ENCODE assay signal across 12 cellular contexts in genomic region chr13:67036694-67037093, GRCh38.
"Had no signal": no experiment of that assay in that cellular context is flagged by ENCODE, and none has a peak within 500 bp of the region (broad histone marks: within the 10 kb centered on the region; RNA-seq: fewer than 3 reads in every experiment).

No MANE protein-coding gene starts in this region.

- H3K36me3 Mint-ChIP-seq: memory B cell had no signal

- H3K4me1 Mint-ChIP-seq: memory B cell had no signal

- H3K9me3 Mint-ChIP-seq: activated naive CD4-positive, alpha-beta T cell treated with anti-CD3 and anti-CD28 coated beads for 36 hours; memory B cell; T-helper 2 cell treated with Interferon-gamma antibody and Interleukin-4, amounts not matched to agents 5 μg/mL and 100 μg/mL, for 36 hours had no signal

- H3K27me3 Mint-ChIP-seq: memory B cell had no signal

- H3K27ac Mint-ChIP-seq: activated naive CD4-positive, alpha-beta T cell treated with anti-CD3 and anti-CD28 coated beads for 36 hours; memory B cell; T-helper 2 cell treated with Interferon-gamma antibody and Interleukin-4, amounts not matched to agents 5 μg/mL and 100 μg/mL, for 36 hours had no signal

- H3K27ac ChIP-seq: psoas muscle, thoracic aorta, WERI-Rb-1 had no signal

- DNase-seq: activated CD4-positive, alpha-beta T cell treated with anti-CD3 and anti-CD28 coated beads for 48 hours; activated CD8-positive, alpha-beta memory T cell treated with anti-CD3 and anti-CD28 coated beads for 24 hours; activated naive CD4-positive, alpha-beta T cell treated with anti-CD3 and anti-CD28 coated beads for 36 hours; central memory CD4-positive, alpha-beta T cell; psoas muscle; stimulated activated CD4-positive, alpha-beta T cell treated with anti-CD3 and anti-CD28 coated beads, Interleukin-2, amount 100 ng/mL, for 48 hours; stimulated activated naive CD8-positive, alpha-beta T cell treated with anti-CD3 and anti-CD28 coated beads, Interleukin-15, Interleukin-2, amounts not matched to agents 100 U/mL and 50 U/mL, for 24 hours; WERI-Rb-1 had no signal

- ATAC-seq: psoas muscle; sciatic nerve; stimulated activated naive CD8-positive, alpha-beta T cell treated with anti-CD3 and anti-CD28 coated beads, Interleukin-15, Interleukin-2, amounts not matched to agents 100 U/mL and 50 U/mL, for 24 hours had no signal

- H3K4me3 Mint-ChIP-seq: activated naive CD4-positive, alpha-beta T cell treated with anti-CD3 and anti-CD28 coated beads for 36 hours; memory B cell; T-helper 2 cell treated with Interferon-gamma antibody and Interleukin-4, amounts not matched to agents 5 μg/mL and 100 μg/mL, for 36 hours had no signal

- H3K4me3 ChIP-seq: psoas muscle, thoracic aorta had no signal
